Comparison of ENCODE assay signal across 12 cellular contexts in the genomic region with DNA sequence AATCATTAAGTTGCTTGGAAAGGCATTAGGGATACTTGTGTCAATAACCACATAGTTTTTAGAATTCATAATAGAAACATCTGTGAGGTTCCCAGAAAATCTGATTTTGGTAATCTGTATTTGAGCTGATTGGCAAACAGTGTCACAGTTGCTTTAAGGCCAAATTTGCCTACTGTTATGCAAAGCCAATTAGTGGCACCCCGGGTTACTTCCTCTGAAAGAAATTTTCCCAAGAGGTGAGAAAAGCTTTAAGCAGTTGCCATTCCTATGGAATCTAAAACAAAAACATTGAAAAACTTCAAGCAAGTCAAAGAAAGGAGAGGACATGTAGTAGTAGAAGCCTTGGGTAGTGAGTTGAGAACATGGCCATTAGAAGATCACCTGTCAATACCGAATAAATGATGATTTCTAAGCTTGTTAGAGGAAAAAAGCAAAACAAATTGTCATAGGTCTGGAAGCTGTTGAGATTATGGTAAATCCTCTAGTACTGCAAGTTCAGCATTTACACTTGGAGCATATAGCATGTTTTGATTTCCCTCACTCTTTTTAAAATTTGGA.
"Had no signal": no experiment of that assay in that cellular context is flagged by ENCODE, and none has a peak within 500 bp of the region (broad histone marks: within the 10 kb centered on the region; RNA-seq: fewer than 3 reads in every experiment).

No MANE protein-coding gene starts in this region.

- H3K9me3 Mint-ChIP-seq: activated T-cell treated with anti-CD3 and anti-CD28 coated beads, Interleukin-2, amount 50 U/mL, for 4 hours had no signal

- H3K4me1 ChIP-seq: breast epithelium, thyroid gland, uterus had no signal

- H3K27me3 ChIP-seq: breast epithelium, thyroid gland, uterus had no signal

- H3K36me3 Mint-ChIP-seq: activated CD8-positive, alpha-beta memory T cell treated with anti-CD3 and anti-CD28 coated beads, Interleukin-2, amount 10 ng/mL, durations not matched to agents 7 days and 5 days; activated naive CD8-positive, alpha-beta T cell treated with anti-CD3 and anti-CD28 coated beads for 36 hours had no signal

- ATAC-seq: activated CD8-positive, alpha-beta memory T cell treated with anti-CD3 and anti-CD28 coated beads, Interleukin-2, amount 10 ng/mL, durations not matched to agents 7 days and 5 days; activated T-cell treated with anti-CD3 and anti-CD28 coated beads, Interleukin-2, amount 50 U/mL, for 4 hours had no signal

- H3K4me3 Mint-ChIP-seq: activated CD8-positive, alpha-beta memory T cell treated with anti-CD3 and anti-CD28 coated beads, Interleukin-2, amount 10 ng/mL, durations not matched to agents 7 days and 5 days; activated naive CD8-positive, alpha-beta T cell treated with anti-CD3 and anti-CD28 coated beads for 36 hours; activated T-cell treated with anti-CD3 and anti-CD28 coated beads, Interleukin-2, amount 50 U/mL, for 4 hours had no signal

- H3K4me3 ChIP-seq: breast epithelium, thyroid gland, uterus had no signal

- H3K4me1 Mint-ChIP-seq: activated CD8-positive, alpha-beta memory T cell treated with anti-CD3 and anti-CD28 coated beads, Interleukin-2, amount 10 ng/mL, durations not matched to agents 7 days and 5 days; activated naive CD8-positive, alpha-beta T cell treated with anti-CD3 and anti-CD28 coated beads for 36 hours had no signal

- H3K9me3 ChIP-seq: breast epithelium, thyroid gland, uterus had no signal

- DNase-seq: activated CD4-positive, alpha-beta T cell treated with anti-CD3 and anti-CD28 coated beads, Interleukin-2, amount 50 U/mL, for 4 hours; activated CD4-positive, CD25-positive, alpha-beta regulatory T cell treated with anti-CD3 and anti-CD28 coated beads, Interleukin-2, amount 50 U/mL, for 72 hours; activated CD8-positive, alpha-beta memory T cell treated with anti-CD3 and anti-CD28 coated beads, Interleukin-2, amount 10 ng/mL, durations not matched to agents 7 days and 5 days; activated effector memory CD4-positive, alpha-beta T cell treated with anti-CD3 and anti-CD28 coated beads, Interleukin-2, amount 50 U/mL, for 16 hours; activated naive CD8-positive, alpha-beta T cell treated with anti-CD3 and anti-CD28 coated beads for 36 hours; activated T-cell treated with anti-CD3 and anti-CD28 coated beads, Interleukin-2, amount 50 U/mL, for 4 hours; anterior cingulate cortex; glutamatergic neuron; kidney glomerular epithelial cell; thyroid gland; uterus had no signal

- H3K27ac Mint-ChIP-seq: activated CD8-positive, alpha-beta memory T cell treated with anti-CD3 and anti-CD28 coated beads, Interleukin-2, amount 10 ng/mL, durations not matched to agents 7 days and 5 days; activated naive CD8-positive, alpha-beta T cell treated with anti-CD3 and anti-CD28 coated beads for 36 hours had no signal

- H3K27me3 Mint-ChIP-seq: activated CD8-positive, alpha-beta memory T cell treated with anti-CD3 and anti-CD28 coated beads, Interleukin-2, amount 10 ng/mL, durations not matched to agents 7 days and 5 days; activated naive CD8-positive, alpha-beta T cell treated with anti-CD3 and anti-CD28 coated beads for 36 hours had no signal

- H3K36me3 ChIP-seq: breast epithelium, thyroid gland, uterus had no signal

- H3K27ac ChIP-seq: breast epithelium, thyroid gland, uterus had no signal
